8 cellular contexts compared by ENCODE assay signal in the genomic region with DNA sequence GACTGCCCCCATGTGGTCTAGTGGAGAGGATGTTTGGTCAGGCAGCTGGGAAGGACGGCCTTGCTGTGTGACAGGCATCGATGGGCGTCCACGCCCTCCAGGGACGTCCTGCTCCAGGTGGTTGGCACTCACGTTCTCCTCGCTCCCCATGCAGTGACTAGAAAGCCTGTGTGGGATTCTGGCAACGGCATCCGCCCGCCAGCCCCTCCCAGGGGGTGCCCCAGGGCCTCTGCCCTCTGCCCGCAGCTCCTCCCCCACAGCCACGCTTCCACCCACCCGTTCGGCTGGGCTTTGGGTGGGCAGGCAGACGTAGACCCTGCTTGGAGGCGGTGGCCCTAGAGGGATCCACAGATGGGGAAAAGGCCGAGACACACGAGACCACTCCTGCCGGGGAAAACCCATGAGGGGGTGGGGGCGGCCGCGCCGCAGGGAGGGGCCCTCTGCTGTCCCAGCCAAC. TPM values are rescaled to one million over a fixed set of nuclear protein-coding genes. Genes with fewer than 3 reads are reported as not detected.
A peak's percentile ranks its signal among the peaks of the same experiment; 100 is the strongest.
DNase-seq lines count a peak whose midpoint lies in the region; ATAC-seq, FAIRE-seq and TF ChIP-seq lines count a peak whose summit lies in the region.
"Had no signal": no experiment of that assay in that cellular context is flagged by ENCODE, and none has a peak within 500 bp of the region (broad histone marks: within the 10 kb centered on the region; RNA-seq: fewer than 3 reads in every experiment).

No MANE protein-coding gene starts in this region.

- no peak overlapping the region for H3T11ph ChIP-seq in H9 (ENCODE audit: low read length)

- TF ChIP-seq CTCF in H9 (conservative IDR thresholded peaks at IDR 0.05) (peak; percentile 58; the same call in 2 of the 3 replicates), Panc1 (IDR thresholded peaks at IDR 0.05) (peak; percentile 60), kidney (IDR thresholded peaks at IDR 0.05; ENCODE audit: borderline replicate concordance, extremely low read depth, insufficient read depth) (peak; percentile 16)

- H3K27me3 Mint-ChIP-seq in H9 (ENCODE audit: low read depth), result peaks cover 18% of the 10 kb centered on the region
- no peaks in the 10 kb centered on the region for H3K27me3 Mint-ChIP-seq in activated naive CD8-positive, alpha-beta T cell

- CTCF ChIA-PET in Panc1 (lab: Charles Lee), result no interaction called here

- no peak overlapping the region for H3K14ac ChIP-seq in H9 (ENCODE audit: insufficient read depth, low read length)

- no peak overlapping the region for H3K9ac ChIP-seq in H9 (ENCODE audit: extremely low read depth, insufficient read length, low read length)
- no peak overlapping the region for H3K9ac ChIP-seq in kidney (ENCODE audit: low read length in 2 of 2)

- no peak overlapping the region for H3K56ac ChIP-seq in H9 (ENCODE audit: insufficient read length, low read depth, low read length)

- no peak for TF ChIP-seq POLR2A in GM12891 (IDR thresholded peaks at IDR 0.05; ENCODE audit: low read depth, low read length)

- no TSS peak for BruUV-seq in Panc1 (replicated peaks; lab: Mats Ljungman, UMichigan)

- no CpG with 5 or more reads among the region's 23 CpGs for whole genome bisulfite sequencing in H9 (ENCODE audit: extremely low coverage, insufficient read length, low lambda C conversion rate)

- peak; percentile 66 for DNase-seq in GM12891 (ENCODE audit: insufficient read length, low spot score)
- DNase-seq in H9, result peak; percentile 86
- no peak for DNase-seq in Panc1 (ENCODE audit: low read depth, low spot score)
- peak; percentile 80 for DNase-seq in kidney
- DNase-seq in stimulated activated CD8-positive, alpha-beta memory T cell treated with anti-CD3 and anti-CD28 coated beads, Interleukin-7, amount 100 ng/mL, for 48 hours (ENCODE audit: extremely low read depth in 1 of 2, low read depth in 1 of 2), result peak; percentile 45 to 56
- no peak for DNase-seq in NCI-H748 (lab: John Stamatoyannopoulos, UW; ENCODE audit: unreplicated experiment)

- H2AK5ac ChIP-seq in H9 (ENCODE audit: insufficient read length, low read length), result no peak overlapping the region

- no peak overlapping the region for H2BK5ac ChIP-seq in H9 (ENCODE audit: insufficient read length, low read length)

- H3K4me3 ChIP-seq in Panc1 (ENCODE audit: low read depth in 2 of 2, low read length in 2 of 2) (no peak overlapping the region), kidney (ENCODE audit: low read length in 2 of 2) (no peak overlapping the region)

- no peaks in the 10 kb centered on the region for H3K79me1 ChIP-seq in H9 (ENCODE audit: insufficient read depth, low read depth, low read length, poor library complexity, severe bottlenecking)

- no peaks in the 10 kb centered on the region; the same call in 1 of the 2 replicates for H3K4me1 ChIP-seq in H9 (ENCODE audit: insufficient read depth, low read length)
- no peaks in the 10 kb centered on the region for H3K4me1 ChIP-seq in Panc1 (ENCODE audit: control insufficient read depth, insufficient read depth, low read length)
- peaks cover 0 to 3% of the 10 kb centered on the region in 2 donors for H3K4me1 ChIP-seq in kidney (ENCODE audit: control insufficient read depth in 1 of 2, insufficient read depth in 1 of 2, low read depth in 1 of 2, low read length in 2 of 2)

- H3K27me3 ChIP-seq in H9 (ENCODE audit: insufficient read depth, low read length) (no peaks in the 10 kb centered on the region), Panc1 (ENCODE audit: control insufficient read depth, insufficient read depth, low read length) (no peaks in the 10 kb centered on the region)

- no peak overlapping the region for H2BK20ac ChIP-seq in H9 (ENCODE audit: low read depth, low read length, poor library complexity, severe bottlenecking)

- H3K36me3 ChIP-seq in Panc1 (ENCODE audit: control insufficient read depth, insufficient read depth, low read length) (no peaks in the 10 kb centered on the region), kidney (ENCODE audit: control insufficient read depth in 1 of 2, insufficient read depth in 2 of 2, low read length in 2 of 2) (peaks cover 0 to 4% of the 10 kb centered on the region in 2 donors)

- H3K79me2 ChIP-seq in H9 (ENCODE audit: insufficient read depth, low read length), result no peaks in the 10 kb centered on the region

- H3K23me2 ChIP-seq in H9 (ENCODE audit: insufficient read length, low read depth, low read length, poor library complexity, severe bottlenecking), result peaks cover 15% of the 10 kb centered on the region

- H3K27ac Mint-ChIP-seq in H9, result no peak overlapping the region
- H3K27ac Mint-ChIP-seq in activated naive CD8-positive, alpha-beta T cell, result no peak overlapping the region

- POLR2A ChIA-PET in Panc1 (lab: Charles Lee), result no interaction called here

- H4K5ac ChIP-seq in H9 (ENCODE audit: insufficient read length, low read depth, low read length), result no peak overlapping the region

- H2BK120ac ChIP-seq in H9 (ENCODE audit: low read depth, low read length, poor library complexity, severe bottlenecking), result no peak overlapping the region

- no peak for FAIRE-seq in GM12891 (lab: Jason Lieb, UNC)
- FAIRE-seq in kidney (lab: Jason Lieb, UNC), result no peak

- H3K27ac ChIP-seq in H9 (ENCODE audit: insufficient read length, low read depth, low read length), result no peak overlapping the region
- no peak overlapping the region for H3K27ac ChIP-seq in Panc1 (ENCODE audit: low read length)
- H3K27ac ChIP-seq in kidney (ENCODE audit: low read depth in 2 of 2, low read length in 2 of 2), result no peak overlapping the region

- H2BK12ac ChIP-seq in H9 (ENCODE audit: insufficient read length, low read depth, low read length), result no peak overlapping the region

- H2BK15ac ChIP-seq in H9 (ENCODE audit: low read depth, low read length), result no peak overlapping the region

- no peak overlapping the region for H4K91ac ChIP-seq in H9 (ENCODE audit: insufficient read length, low read depth, low read length)

- no peak overlapping the region for H2AFZ ChIP-seq in H9 (ENCODE audit: low read length)

- no peak overlapping the region for H3K23ac ChIP-seq in H9 (ENCODE audit: insufficient read length, low read depth, low read length)

- H3K36me3 Mint-ChIP-seq in H9 (ENCODE audit: insufficient read depth in 1 of 3, low read depth in 3 of 3), result peaks cover 5 to 28% (median 26%) of the 10 kb centered on the region in 3 experiments; a peak in 6 of 7 replicates
- H3K36me3 Mint-ChIP-seq in activated naive CD8-positive, alpha-beta T cell, result peaks cover 3% of the 10 kb centered on the region

- H3K18ac ChIP-seq in H9 (ENCODE audit: insufficient read length, low read depth, low read length), result no peak overlapping the region

- no peak overlapping the region for H4K8ac ChIP-seq in H9 (replicated peaks; ENCODE audit: insufficient read length, low read depth, low read length)

- intact Hi-C loops in Panc1 (cut with micrococcal nuclease; ENCODE audit: unreplicated experiment) (no loop called here), kidney (cut with DNase I) (no loop called here)

- peak overlapping the region; percentile 61 for H3K4me3 Mint-ChIP-seq in H9
- H3K4me3 Mint-ChIP-seq in activated naive CD8-positive, alpha-beta T cell, result peak overlapping the region; percentile 59

- H3K4ac ChIP-seq in H9 (ENCODE audit: low read depth, low read length), result no peak overlapping the region

- H3K9me3 ChIP-seq in H9 (ENCODE audit: control insufficient read depth, low read depth, low read length), result no peaks in the 10 kb centered on the region
- no peaks in the 10 kb centered on the region for H3K9me3 ChIP-seq in Panc1 (ENCODE audit: control insufficient read depth, insufficient read depth, low read depth, low read length)
- no peaks in the 10 kb centered on the region for H3K9me3 ChIP-seq in kidney (ENCODE audit: control insufficient read depth in 1 of 2, low read length in 2 of 2)

- peak overlapping the region; percentile 54 for H3K4me2 ChIP-seq in H9 (ENCODE audit: insufficient read depth, insufficient read length, low read length)

- no peaks in the 10 kb centered on the region; a peak in 1 of 5 replicates for H3K9me3 Mint-ChIP-seq in H9
- H3K9me3 Mint-ChIP-seq in activated naive CD8-positive, alpha-beta T cell (ENCODE audit: low read depth), result no peaks in the 10 kb centered on the region

- peaks cover 15 to 30% of the 10 kb centered on the region in 2 experiments for H3K4me1 Mint-ChIP-seq in H9
- H3K4me1 Mint-ChIP-seq in activated naive CD8-positive, alpha-beta T cell (ENCODE audit: low read depth), result peaks cover 27% of the 10 kb centered on the region

- H4K20me1 ChIP-seq in H9 (ENCODE audit: control insufficient read depth, insufficient read depth, insufficient read length), result no peaks in the 10 kb centered on the region

- peak; percentile 72 for ATAC-seq in Panc1

- in situ Hi-C loops in Panc1 (cut with HindIII; ENCODE audit: low pct_unique_long_range_greater_than_20kb, low sequenced_read_pairs), result no loop called here

TF ChIP-seq in GM12891, 5 proteins besides CTCF, POLR2A, EP300 and RAD21:
- TF ChIP-seq TAF1 (IDR thresholded peaks at IDR 0.05; ENCODE audit: low read depth, low read length) (no peak), PAX5 (IDR thresholded peaks at IDR 0.05; ENCODE audit: insufficient read depth, low read length, severe bottlenecking) (no peak), POLR2AphosphoS5 (IDR thresholded peaks at IDR 0.05; ENCODE audit: low read depth, low read length) (no peak), SPI1 (IDR thresholded peaks at IDR 0.05; ENCODE audit: low read depth, low read length) (no peak), POU2F2 (IDR thresholded peaks at IDR 0.05; ENCODE audit: low read depth, low read length) (no peak)

RNA-seq across cellular contexts. Expression of a gene that starts 4.7 kb away (rescaled TPM):
- 0.09 TPM for polyA plus RNA-seq in GM12891 (2012; ENCODE audit: low read depth, missing spikeins)
- 0.29 and 0.31 TPM in 2 replicates for total RNA-seq in H9 (2021)
- not detected for total RNA-seq in Panc1 (2021; ENCODE audit: unreplicated experiment)
- polyA plus RNA-seq in Panc1 (2012; ENCODE audit: insufficient read length), result 0.22 TPM
- total RNA-seq in kidney, result not detected
- not detected for polyA plus RNA-seq in kidney (ENCODE audit: insufficient read depth, low read depth, low replicate concordance)
- total RNA-seq: urinary bladder had no signal

RNA-seq across cellular contexts. Expression of a gene that starts 17.1 kb away (rescaled TPM):
- 416 TPM for polyA plus RNA-seq in GM12891 (2012; ENCODE audit: low read depth, missing spikeins)
- total RNA-seq in H9 (2021) (153 and 160 TPM in 2 replicates), Panc1 (2021; ENCODE audit: unreplicated experiment) (233 TPM), kidney (395 TPM)
- polyA plus RNA-seq in Panc1 (2012; ENCODE audit: insufficient read length), result 404 TPM
- polyA plus RNA-seq in kidney (ENCODE audit: insufficient read depth, low read depth, low replicate concordance), result 263 TPM

RNA-seq across cellular contexts. Expression of a gene that starts 29.2 kb away (rescaled TPM):
- 85.4 TPM for polyA plus RNA-seq in GM12891 (2012; ENCODE audit: low read depth, missing spikeins)
- total RNA-seq in H9 (2021) (53.2 and 57.1 TPM in 2 replicates), Panc1 (2021; ENCODE audit: unreplicated experiment) (96.8 TPM), kidney (35.4 TPM)
- polyA plus RNA-seq in Panc1 (2012; ENCODE audit: insufficient read length), result 84.8 TPM
- polyA plus RNA-seq in kidney (ENCODE audit: insufficient read depth, low read depth, low replicate concordance), result 48.9 TPM

RNA-seq across cellular contexts. Expression of a gene that starts 52.6 kb away (rescaled TPM):
- polyA plus RNA-seq in GM12891 (2012; ENCODE audit: low read depth, missing spikeins), result 2.0 TPM
- total RNA-seq in H9 (2021) (3.2 and 3.7 TPM in 2 replicates), Panc1 (2021; ENCODE audit: unreplicated experiment) (not detected), kidney (2.3 TPM)
- 0.40 TPM for polyA plus RNA-seq in Panc1 (2012; ENCODE audit: insufficient read length)
- 0.75 TPM for polyA plus RNA-seq in kidney (ENCODE audit: insufficient read depth, low read depth, low replicate concordance)
- total RNA-seq: urinary bladder had no signal

Comparison
In these comparisons a context has a peak if more than half of its experiments do, and no peak if none do; other contexts are left out.
1. DNase-seq: peak in GM12891 (single experiment), H9 (single experiment), kidney (single experiment) and stimulated activated CD8-positive, alpha-beta memory T cell treated with anti-CD3 and anti-CD28 coated beads, Interleukin-7, amount 100 ng/mL, for 48 hours (2 of 2); none in Panc1 (single experiment) and NCI-H748 (single experiment).
2. Peak in every context shown above with its lines, with median percentiles within 50 percentile points of each other: CTCF ChIP-seq.